In genomic region chr21:39313457-39314154, GRCh38 we compare ENCODE assay signal across 8 cellular contexts. TPM values are rescaled to one million over a fixed set of nuclear protein-coding genes. Genes with fewer than 3 reads are reported as not detected.
A peak's percentile ranks its signal among the peaks of the same experiment; 100 is the strongest.
DNase-seq lines count a peak whose midpoint lies in the region; ATAC-seq and TF ChIP-seq lines count a peak whose summit lies in the region.

TSS of gene BRWD1 (minus strand) at chr21:39313632. CDS start at chr21:39313491, 141 bp downstream.

- peak within 1 kb of the TSS; percentile 91 for H3K27ac ChIP-seq in AG04450 (ENCODE audit: low read depth, low read length)
- H3K27ac ChIP-seq in cingulate gyrus (ENCODE audit: low read depth, low read length), result peak within 1 kb of the TSS; percentile 92

- POLR2A ChIA-PET in AG04450 (lab: Yijun Ruan, JAX), result interaction anchor here (0.5 to 1.8 kb wide), 6 partner anchors 9 to 74 kb away, joined by 3 to 9 read pairs (median 5); a partner anchor contains a TSS

- TF ChIP-seq CTCF in AG04450 (IDR thresholded peaks at IDR 0.05; ENCODE audit: low read depth, low read length), result no peak

- peak; percentile 67 for DNase-seq in AG04450 (ENCODE audit: low read depth, low spot score)
- peak; percentile 54 for DNase-seq in NCI-H460 (ENCODE audit: extremely low read depth, low read depth)
- peak; percentile 74 to 84 for DNase-seq in activated CD4-positive, alpha-beta T cell treated with anti-CD3 and anti-CD28 coated beads for 4 hours
- peak; percentile 94 for DNase-seq in left kidney (ENCODE audit: low read depth, low spot score)
- DNase-seq in stimulated activated CD4-positive, alpha-beta T cell treated with anti-CD3 and anti-CD28 coated beads, Interleukin-1b, Interleukin-23, amount 100 ng/mL, for 48 hours, result peak; percentile 75

- CTCF ChIA-PET in AG04450 (lab: Charles Lee), result interaction anchor here (0.6 to 1.8 kb wide), 3 partner anchors 14 to 78 kb away, joined by 3 to 4 read pairs (median 4); no protein-coding TSS in a partner anchor

- H3K9me3 ChIP-seq in AG04450 (ENCODE audit: control insufficient read depth, insufficient read depth, low read length), result no peaks in the 10 kb centered on the region; the same call in 1 of the 2 replicates

- H3K27me3 ChIP-seq in AG04450 (ENCODE audit: control insufficient read depth, insufficient read depth, low read length), result no peaks in the 10 kb centered on the region

- ATAC-seq in GM18858 (IDR thresholded peaks at IDR 0.05; ENCODE audit: unreplicated experiment), result peak; percentile 28
- ATAC-seq in HG03108 (IDR thresholded peaks at IDR 0.05; ENCODE audit: unreplicated experiment), result peak; percentile 41

- H3K4me3 ChIP-seq in AG04450 (ENCODE audit: low read depth, low read length), result peak within 1 kb of the TSS; percentile 74

RNA-seq across cellular contexts. Expression of gene BRWD1, which starts in this region (rescaled TPM):
- 13.7 and 19.7 TPM in 2 replicates for polyA plus RNA-seq in AG04450 (2011; rRNA removed)
- polyA minus RNA-seq in AG04450 (2011; rRNA and poly(A)+ RNA removed), result 28.8 and 57.4 TPM in 2 replicates
- 39.2 and 44.2 TPM in 2 replicates for total RNA-seq in NCI-H460 (2014; rRNA removed; shearing (Covaris generic))
- 19.4 and 28.2 TPM in 2 replicates for polyA plus RNA-seq in NCI-H460 (2014; cell fraction: nucleus; rRNA removed)

Comparison
In these comparisons a context has a peak if more than half of its experiments do, and no peak if none do; other contexts are left out.
1. Peak in every context shown above with its lines: DNase-seq, ATAC-seq, H3K4me3 ChIP-seq and H3K27ac ChIP-seq.